Comparison of ENCODE assay signal across 8 cellular contexts in the genomic region with DNA sequence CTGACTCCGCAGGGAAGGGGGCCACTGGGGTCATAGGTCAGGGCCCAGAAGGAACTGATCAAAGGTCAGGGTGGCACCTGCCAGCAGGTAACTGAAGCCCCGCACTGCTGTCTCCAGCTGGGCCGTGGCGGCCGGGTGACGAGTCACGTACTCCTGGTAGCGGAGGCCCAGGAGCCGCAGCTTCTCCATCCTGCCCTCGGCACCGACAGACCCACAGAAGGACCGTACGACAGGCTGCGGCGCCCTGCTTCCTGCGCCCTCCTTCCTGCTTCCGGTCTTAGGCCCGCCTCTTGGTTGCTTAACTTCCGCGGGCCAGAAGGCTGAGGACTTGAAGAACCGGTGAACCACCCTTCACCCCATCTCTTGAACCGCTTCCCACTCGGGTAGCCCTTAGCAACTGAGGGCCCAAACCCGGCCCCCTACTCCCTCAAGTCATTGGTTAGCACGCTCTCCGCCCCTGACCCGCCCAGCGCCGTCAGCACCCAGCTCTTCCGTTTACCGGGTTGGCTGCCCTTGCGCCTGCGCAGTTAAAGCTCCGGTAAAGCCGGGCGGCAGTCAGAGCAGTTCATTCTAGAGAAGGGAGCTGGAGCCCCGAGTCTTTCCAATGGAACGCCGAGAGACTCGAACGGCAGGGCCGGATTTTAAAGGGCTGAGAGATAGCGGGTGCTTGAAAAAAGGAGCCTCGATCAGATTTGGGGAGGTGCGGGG. TPM values are rescaled to one million over a fixed set of nuclear protein-coding genes. Genes with fewer than 3 reads are reported as not detected.
DNase-seq lines count a peak whose midpoint lies in the region; ATAC-seq, FAIRE-seq and TF ChIP-seq lines count a peak whose summit lies in the region.

A gene (minus strand): TSS at position 255 of the 708 bp plus-strand sequence. CDS start 66 bp downstream, at position 189.

- H3K79me2 ChIP-seq in mammary epithelial cell (ENCODE audit: insufficient read depth, low read length): peaks cover 29% of the 10 kb centered on the region

- peak; percentile 83 for ATAC-seq in GM18873 (IDR thresholded peaks at IDR 0.05; ENCODE audit: low FRiP score, unreplicated experiment)
- ATAC-seq in HG03139 (IDR thresholded peaks at IDR 0.05; ENCODE audit: unreplicated experiment): peak; percentile 86

- peak within 1 kb of the TSS; percentile 63 for H3K9ac ChIP-seq in mammary epithelial cell (ENCODE audit: insufficient read depth, low read length)

- 0% methylated on average over 18 of the region's 45 CpGs for WGBS in mammary epithelial cell (ENCODE audit: low coverage, missing lambda C conversion rate)
- WGBS in small intestine, 3 donors: 0% methylated on average over 45 of the region's 45 CpGs

- in situ Hi-C loops in ACHN (cut with HindIII; ENCODE audit: low pct_ligation_motif_present, low pct_unique_long_range_greater_than_20kb, low sequenced_read_pairs): no loop called here
- in situ Hi-C loops in mammary epithelial cell (cut with MboI; ENCODE audit: low sequenced_read_pairs in 2 of 2): no loop called here

- BruUV-seq in mammary epithelial cell (replicated peaks; lab: Mats Ljungman, UMichigan): no TSS peak

- peak; percentile 97 for DNase-seq in ACHN
- peak; percentile 98 for DNase-seq in NCI-H2227 (lab: John Stamatoyannopoulos, UW; ENCODE audit: unreplicated experiment)
- peak; percentile 96 for DNase-seq in WERI-Rb-1
- peak; percentile 99 for DNase-seq in mammary epithelial cell
- DNase-seq in iPS-NIHi11 (ENCODE audit: low spot score): peak; percentile 96
- DNase-seq in small intestine: peak; percentile 98

- TF ChIP-seq CTCF in WERI-Rb-1 (IDR thresholded peaks at IDR 0.05; ENCODE audit: low read depth, low read length): no peak
- no peak for TF ChIP-seq CTCF in mammary epithelial cell (conservative IDR thresholded peaks at IDR 0.05 in 1 of 2, IDR thresholded peaks at IDR 0.05 in 1 of 2; ENCODE audit: extremely low read depth in 1 of 2, insufficient read depth in 1 of 2, low read depth in 1 of 2, low read length in 2 of 2)

- no peaks in the 10 kb centered on the region for H4K20me1 ChIP-seq in mammary epithelial cell (ENCODE audit: insufficient read depth, low read length)

- peaks cover 18% of the 10 kb centered on the region for H3K36me3 ChIP-seq in WERI-Rb-1
- peaks cover 14% of the 10 kb centered on the region for H3K36me3 ChIP-seq in mammary epithelial cell (ENCODE audit: insufficient read depth, low read length)
- H3K36me3 ChIP-seq in small intestine (ENCODE audit: control insufficient read depth in 2 of 2, insufficient read depth in 2 of 2, low read length in 2 of 2): peaks cover 7 to 9% of the 10 kb centered on the region in 2 donors

- H2AFZ ChIP-seq in mammary epithelial cell (ENCODE audit: low read depth, low read length): peak within 1 kb of the TSS; percentile 96

- H3K4me2 ChIP-seq in mammary epithelial cell (ENCODE audit: insufficient read depth, low read depth, low read length): peak within 1 kb of the TSS; percentile 94

- no peak for FAIRE-seq in small intestine (lab: Jason Lieb, UNC)

- intact Hi-C loops in mammary epithelial cell (cut with micrococcal nuclease): loop anchor here (2.0 kb wide), 2 partner anchors 19 to 71 kb away; a partner anchor contains a TSS

- CTCF ChIA-PET in mammary epithelial cell (lab: Charles Lee; ENCODE audit: low non-redundant PET): no interaction called here

- H3K4me1 ChIP-seq in mammary epithelial cell (ENCODE audit: insufficient read depth, low read length) (peaks cover 11% of the 10 kb centered on the region), small intestine (ENCODE audit: control insufficient read depth in 2 of 2, insufficient read depth in 1 of 2, low read depth in 1 of 2, low read length in 1 of 2) (peaks cover 0 to 3% of the 10 kb centered on the region in 2 donors)

- H3K9me3 ChIP-seq in WERI-Rb-1 (ENCODE audit: severe bottlenecking) (no peaks in the 10 kb centered on the region), mammary epithelial cell (replicated peaks; ENCODE audit: insufficient read depth, low read length) (no peaks in the 10 kb centered on the region), small intestine (ENCODE audit: control insufficient read depth, low read depth) (no peaks in the 10 kb centered on the region)

- H3K27me3 ChIP-seq in WERI-Rb-1 (ENCODE audit: insufficient read depth, low read depth, severe bottlenecking) (no peaks in the 10 kb centered on the region), mammary epithelial cell (ENCODE audit: insufficient read depth, low read length) (no peaks in the 10 kb centered on the region), small intestine (ENCODE audit: control insufficient read depth in 2 of 2, insufficient read depth in 2 of 2, low read length in 2 of 2) (no peaks in the 10 kb centered on the region)

- H3K27ac ChIP-seq in WERI-Rb-1 (peak within 1 kb of the TSS; percentile 88), mammary epithelial cell (ENCODE audit: insufficient read depth, low read depth, low read length) (peak within 1 kb of the TSS; percentile 56), small intestine (ENCODE audit: low read depth in 1 of 2, low read length in 1 of 2) (peak within 1 kb of the TSS; percentile 92 to 97)

- dilution Hi-C loops in mammary epithelial cell (cut with HindIII; ENCODE audit: low sequenced_read_pairs): no loop called here

- H3K4me3 ChIP-seq in WERI-Rb-1 (ENCODE audit: low read depth, low read length): peak within 1 kb of the TSS; percentile 96
- peak within 1 kb of the TSS; percentile 66 to 92 (median 84) for H3K4me3 ChIP-seq in mammary epithelial cell (replicated peaks in 1 of 3; ENCODE audit: insufficient read depth in 1 of 3, low read depth in 2 of 3, low read length in 3 of 3)
- H3K4me3 ChIP-seq in small intestine (ENCODE audit: low read depth in 1 of 2, low read length in 2 of 2): peak within 1 kb of the TSS; percentile 85 to 92

RNA-seq across cellular contexts. Expression of the gene that starts here (rescaled TPM):
- 10 to 100 TPM; 28.5 to 30.9 TPM for total RNA-seq in mammary epithelial cell
- polyA plus RNA-seq in mammary epithelial cell (19.6 TPM), small intestine (10 to 100 TPM; 45.2 to 74.0 (median 71.9) TPM)
- polyA minus RNA-seq in mammary epithelial cell: 18.1 TPM

Comparison
In these comparisons a context has a peak if more than half of its experiments do, and no peak if none do; other contexts are left out.
1. Peak in every context shown above with its lines: DNase-seq, ATAC-seq, H3K4me3 ChIP-seq and H3K27ac ChIP-seq.